Comparison of ENCODE assay signal across 12 cellular contexts in genomic region chr21:44898011-44898493, GRCh38.
"Had no signal": no experiment of that assay in that cellular context is flagged by ENCODE, and none has a peak within 500 bp of the region (broad histone marks: within the 10 kb centered on the region; RNA-seq: fewer than 3 reads in every experiment).

No MANE protein-coding gene starts in this region.

- H3K9me3 ChIP-seq: tibial artery had no signal

- H3K9me3 Mint-ChIP-seq: central memory CD8-positive, alpha-beta T cell; neural progenitor cell had no signal

- DNase-seq: amniotic stem cell; effector memory CD4-positive, alpha-beta T cell; foreskin melanocyte; stimulated activated CD4-positive, alpha-beta T cell treated with anti-CD3 and anti-CD28 coated beads, Interleukin-2, amount 100 ng/mL, for 48 hours; stimulated activated naive CD4-positive, alpha-beta T cell; T-helper 17 cell had no signal

- H3K4me1 ChIP-seq: parathyroid adenoma had no signal

- H3K27ac ChIP-seq: neural progenitor cell, parathyroid adenoma, tibial artery had no signal

- H3K36me3 ChIP-seq: neural progenitor cell, tibial artery had no signal

- H3K4me3 ChIP-seq: neural progenitor cell, tibial artery had no signal

- H3K27me3 Mint-ChIP-seq: activated naive CD8-positive, alpha-beta T cell; central memory CD8-positive, alpha-beta T cell; T-helper 17 cell had no signal

- H3K27ac Mint-ChIP-seq: activated naive CD8-positive, alpha-beta T cell; neural progenitor cell; T-helper 17 cell; WTC11 had no signal

- H3K4me3 Mint-ChIP-seq: activated naive CD8-positive, alpha-beta T cell; central memory CD8-positive, alpha-beta T cell; neural progenitor cell; T-helper 17 cell; WTC11 had no signal

- H3K27me3 ChIP-seq: neural progenitor cell had no signal

- H3K4me2 ChIP-seq: neural progenitor cell had no signal

- H3K9ac ChIP-seq: neural progenitor cell, parathyroid adenoma had no signal

- H3K4me1 Mint-ChIP-seq: WTC11 had no signal

- H3K36me3 Mint-ChIP-seq: activated naive CD8-positive, alpha-beta T cell; neural progenitor cell; WTC11 had no signal
